8 cellular contexts compared by ENCODE assay signal in genomic region chr5:151239237-151239861, GRCh38. TPM values are rescaled to one million over a fixed set of nuclear protein-coding genes. Genes with fewer than 3 reads are reported as not detected.
DNase-seq lines count a peak whose midpoint lies in the region; ATAC-seq, FAIRE-seq and TF ChIP-seq lines count a peak whose summit lies in the region.

No MANE protein-coding gene starts in this region.

- no peaks in the 10 kb centered on the region; the same call in none of the 2 replicates for H3K79me2 ChIP-seq in GM12878 (ENCODE audit: control insufficient read depth, insufficient read depth, low read length)

- peak overlapping the region; percentile 38; the same call in 1 of the 2 replicates for H3K4me2 ChIP-seq in GM12878 (ENCODE audit: control insufficient read depth, insufficient read depth)

- CTCF ChIA-PET in GM12878 (lab: Yijun Ruan, JAX): interaction anchor here (0.6 to 9.9 kb wide), 30 partner anchors 9 to 733 kb away, joined by 3 to 293 read pairs (median 6); partner anchors contain the start of genes CCDC69 and GM2A

- no peak overlapping the region for H2AFZ ChIP-seq in GM12878 (ENCODE audit: control insufficient read depth, low read depth, low read length)

- H3K27ac ChIP-seq in 22Rv1 (no peak overlapping the region), Peyer's patch (peak overlapping the region in 2 of 4 donors; percentile 55 to 62), GM12878 (ENCODE audit: control insufficient read depth, insufficient read depth) (no peak overlapping the region)

- H3K9ac ChIP-seq in GM12878 (ENCODE audit: control insufficient read depth, insufficient read depth, low read length) (no peak overlapping the region), iPS-15b (ENCODE audit: low read depth, low read length) (no peak overlapping the region)

- BruUV-seq in GM12878 (replicated peaks; lab: Mats Ljungman, UMichigan): no TSS peak

- intact Hi-C loops in GM12878 (cut with micrococcal nuclease; ENCODE audit: unreplicated experiment): loop anchor here (2.0 kb wide), 2 partner anchors 75 to 113 kb away; no protein-coding TSS in a partner anchor

- H3K9me3 ChIP-seq in Peyer's patch (no peaks in the 10 kb centered on the region), GM12878 (replicated peaks; ENCODE audit: control insufficient read depth, insufficient read depth, low read length) (no peaks in the 10 kb centered on the region; the same call in 1 of the 3 replicates), iPS-15b (ENCODE audit: control insufficient read depth, insufficient read depth, low read length) (no peaks in the 10 kb centered on the region)

- ATAC-seq in HG03159 (IDR thresholded peaks at IDR 0.05; ENCODE audit: unreplicated experiment) (peak; percentile 43), GM12878 (peak; percentile 61), HG02759 (IDR thresholded peaks at IDR 0.05; ENCODE audit: unreplicated experiment) (no peak)

- H3K4me1 ChIP-seq in Peyer's patch (peaks cover 0 to 10% (median 8%) of the 10 kb centered on the region in 4 donors), GM12878 (ENCODE audit: control insufficient read depth, insufficient read depth, low read length) (peaks cover 70% of the 10 kb centered on the region), iPS-15b (ENCODE audit: control insufficient read depth, insufficient read depth, low read length) (peaks cover 8% of the 10 kb centered on the region)

- SMC1A ChIA-PET in GM12878 (lab: Charles Lee; ENCODE audit: uncharacterized antibody, unreplicated experiment): interaction anchor here (0.7 to 11.1 kb wide), 27 partner anchors 12 to 234 kb away, joined by 3 to 325 read pairs (median 5); partner anchors contain the start of genes ANXA6, CCDC69, GM2A and TNIP1

- peak; percentile 92 for TF ChIP-seq CTCF in 22Rv1 (IDR thresholded peaks at IDR 0.05)
- TF ChIP-seq CTCF in Peyer's patch (IDR thresholded peaks at IDR 0.05): peak; percentile 58 to 79 (median 66)
- peak; percentile 66 to 72 (median 72) for TF ChIP-seq CTCF in GM12878 (IDR thresholded peaks at IDR 0.05 in 2 of 3, conservative IDR thresholded peaks at IDR 0.05 in 1 of 3; ENCODE audit: control insufficient read depth in 2 of 3, extremely low read depth in 1 of 3, insufficient read depth in 1 of 3, low read depth in 3 of 3, low read length in 3 of 3)

- H3K27me3 ChIP-seq in Peyer's patch (no peaks in the 10 kb centered on the region), GM12878 (replicated peaks in 1 of 2; ENCODE audit: control insufficient read depth in 2 of 2, insufficient read depth in 2 of 2, low read length in 1 of 2) (no peaks in the 10 kb centered on the region), iPS-15b (ENCODE audit: control insufficient read depth, insufficient read depth, low read length) (no peaks in the 10 kb centered on the region)

- H3K36me3 ChIP-seq in Peyer's patch (no peaks in the 10 kb centered on the region), GM12878 (ENCODE audit: control insufficient read depth in 2 of 2, insufficient read depth in 2 of 2, low read length in 1 of 2) (no peaks in the 10 kb centered on the region), iPS-15b (ENCODE audit: control insufficient read depth, insufficient read depth, low read length) (no peaks in the 10 kb centered on the region)

- TF ChIP-seq POLR2A in Peyer's patch (IDR thresholded peaks at IDR 0.05) (no peak), GM12878 (IDR thresholded peaks at IDR 0.05; ENCODE audit: low read depth, low read length) (no peak)

- POLR2A ChIA-PET in GM12878 (lab: Charles Lee): interaction anchor here (0.6 to 10.2 kb wide), 12 partner anchors 11 to 157 kb away, joined by 3 to 290 read pairs (median 8); partner anchors contain the start of genes CCDC69 and GM2A

- 59% methylated on average over 17 of the region's 17 CpGs for WGBS in GM12878 (ENCODE audit: insufficient coverage, insufficient replicate concordance, low lambda C conversion rate, missing lambda C conversion rate)

- no peak for FAIRE-seq in GM12878 (lab: Jason Lieb, UNC)

- no peaks in the 10 kb centered on the region for H4K20me1 ChIP-seq in GM12878 (ENCODE audit: control insufficient read depth, insufficient read depth)

- DNase-seq in ELR (ENCODE audit: low read depth): peak; percentile 73
- DNase-seq in Peyer's patch: peak; percentile 63 to 92 (median 74)
- DNase-seq in GM12878 (ENCODE audit: low read depth, low spot score): no peak
- peak; percentile 43 for DNase-seq in smooth muscle cell of the brain vasculature (ENCODE audit: low read depth, low spot score)

- RAD21 ChIA-PET in GM12878 (lab: Charles Lee; ENCODE audit: unreplicated experiment): interaction anchor here (0.9 to 7.0 kb wide), 29 partner anchors 10 to 187 kb away, joined by 3 to 105 read pairs (median 10); partner anchors contain the start of genes ANXA6, CCDC69 and GM2A

- in situ Hi-C loops in GM12878 (cut with MboI): no loop called here

- TF ChIP-seq RAD21 in GM12878 (IDR thresholded peaks at IDR 0.05; ENCODE audit: insufficient read depth, low read depth, low read length): peak; percentile 82

- H3K4me3 ChIP-seq in Peyer's patch (no peak overlapping the region), GM12878 (no peak overlapping the region; the same call in 1 of the 2 replicates), iPS-15b (ENCODE audit: low read depth, low read length) (peak overlapping the region; percentile 23)

- no peak for TF ChIP-seq EP300 in GM12878 (IDR thresholded peaks at IDR 0.05; ENCODE audit: borderline replicate concordance in 1 of 2, control insufficient read depth in 1 of 2, low read depth in 2 of 2, low read length in 2 of 2)

TF ChIP-seq in GM12878, 131 proteins besides CTCF, POLR2A, EP300 and RAD21:
- TF ChIP-seq YY1 (IDR thresholded peaks at IDR 0.05; ENCODE audit: low read depth, low read length) (peak; percentile 41; the same call in 1 of the 2 replicates), PAX8 (IDR thresholded peaks at IDR 0.05) (no peak), BRCA1 (IDR thresholded peaks at IDR 0.05; ENCODE audit: low read depth, low read length) (no peak), SMC3 (IDR thresholded peaks at IDR 0.05; ENCODE audit: borderline replicate concordance, low read length) (peak; percentile 41; the same call in 1 of the 2 replicates)

RNA-seq across cellular contexts. Expression of gene GM2A, which starts 13.6 kb away (rescaled TPM):
- total RNA-seq in Peyer's patch: 10 to 100 TPM; 15.1 to 27.2 (median 16.8) TPM
- total RNA-seq in GM12878 (2013; cell fraction: nucleolus; rRNA removed): 150 and 162 TPM in 2 replicates
- 102 and 109 TPM in 2 replicates for total RNA-seq in GM12878 (2014; rRNA removed)
- total RNA-seq in GM12878 (2014; rRNA removed; fragmentation: Illumina TruSeq; extraction: Trizol): 75.7 TPM in 2 replicates
- total RNA-seq in GM12878 (2021): 95.1 and 95.6 TPM in 2 replicates
- 46.2 TPM for polyA plus RNA-seq in GM12878 (2011; ENCODE audit: low read depth)
- polyA plus RNA-seq in GM12878 (2011; rRNA removed): 85.4 and 106 TPM in 2 replicates
- 81.7 and 107 TPM in 2 replicates for polyA plus RNA-seq in GM12878 (2011; cell fraction: cytosol; rRNA removed)
- 27.6 and 30.7 TPM in 2 replicates for polyA plus RNA-seq in GM12878 (2011; cell fraction: nucleus; rRNA removed)
- 61.7 and 69.7 TPM in 2 replicates for polyA plus RNA-seq in GM12878 (2012)
- polyA plus RNA-seq in GM12878 (2014; fragmentation: Illumina TruSeq; extraction: Trizol): 74.4 and 83.9 TPM in 2 replicates
- 10 to 100 TPM; 33.6 to 44.4 TPM for polyA plus RNA-seq in GM12878 (2014; fragmentation: Nextera tagmentation; extraction: Ambion mirVana)
- 62.0 and 63.9 TPM in 2 replicates for polyA plus RNA-seq in GM12878 (2014; rRNA removed)
- 10 to 100 TPM; 44.0 to 44.4 TPM for polyA plus RNA-seq in GM12878 (2016; fragmentation: Nextera tagmentation; extraction: Ambion mirVana)
- polyA minus RNA-seq in GM12878 (2011; rRNA and poly(A)+ RNA removed): 109 and 137 TPM in 2 replicates
- polyA minus RNA-seq in GM12878 (2011; cell fraction: cytosol; rRNA and poly(A)+ RNA removed): 43.7 and 54.0 TPM in 2 replicates
- 14.7 and 19.8 TPM in 2 replicates for polyA minus RNA-seq in GM12878 (2011; cell fraction: nucleus; rRNA and poly(A)+ RNA removed)

RNA-seq across cellular contexts. Expression of gene CCDC69, which starts 15.5 kb away (rescaled TPM):
- total RNA-seq in Peyer's patch: 10 to 100 TPM; 15.8 to 86.6 (median 33.3) TPM
- 69.3 and 77.6 TPM in 2 replicates for total RNA-seq in GM12878 (2013; cell fraction: nucleolus; rRNA removed)
- 91.1 and 104 TPM in 2 replicates for total RNA-seq in GM12878 (2014; rRNA removed)
- 78.8 and 80.3 TPM in 2 replicates for total RNA-seq in GM12878 (2014; rRNA removed; fragmentation: Illumina TruSeq; extraction: Trizol)
- 77.3 and 80.8 TPM in 2 replicates for total RNA-seq in GM12878 (2021)
- 37.5 TPM for polyA plus RNA-seq in GM12878 (2011; ENCODE audit: low read depth)
- polyA plus RNA-seq in GM12878 (2011; rRNA removed): 36.7 and 42.3 TPM in 2 replicates
- 56.7 and 66.0 TPM in 2 replicates for polyA plus RNA-seq in GM12878 (2011; cell fraction: cytosol; rRNA removed)
- 16.1 and 18.3 TPM in 2 replicates for polyA plus RNA-seq in GM12878 (2011; cell fraction: nucleus; rRNA removed)
- polyA plus RNA-seq in GM12878 (2012): 46.8 and 47.5 TPM in 2 replicates
- 104 and 106 TPM in 2 replicates for polyA plus RNA-seq in GM12878 (2014; fragmentation: Illumina TruSeq; extraction: Trizol)
- 10 to 100 TPM; 13.5 to 21.4 TPM for polyA plus RNA-seq in GM12878 (2014; fragmentation: Nextera tagmentation; extraction: Ambion mirVana)
- 89.6 and 102 TPM in 2 replicates for polyA plus RNA-seq in GM12878 (2014; rRNA removed)
- 10 to 100 TPM; 55.7 to 59.8 TPM for polyA plus RNA-seq in GM12878 (2016; fragmentation: Nextera tagmentation; extraction: Ambion mirVana)
- polyA minus RNA-seq in GM12878 (2011; rRNA and poly(A)+ RNA removed): 32.8 and 41.3 TPM in 2 replicates
- polyA minus RNA-seq in GM12878 (2011; cell fraction: cytosol; rRNA and poly(A)+ RNA removed): 11.4 and 17.0 TPM in 2 replicates
- polyA minus RNA-seq in GM12878 (2011; cell fraction: nucleus; rRNA and poly(A)+ RNA removed): 11.6 and 16.5 TPM in 2 replicates
